8 cellular contexts compared by ENCODE assay signal in the genomic region with DNA sequence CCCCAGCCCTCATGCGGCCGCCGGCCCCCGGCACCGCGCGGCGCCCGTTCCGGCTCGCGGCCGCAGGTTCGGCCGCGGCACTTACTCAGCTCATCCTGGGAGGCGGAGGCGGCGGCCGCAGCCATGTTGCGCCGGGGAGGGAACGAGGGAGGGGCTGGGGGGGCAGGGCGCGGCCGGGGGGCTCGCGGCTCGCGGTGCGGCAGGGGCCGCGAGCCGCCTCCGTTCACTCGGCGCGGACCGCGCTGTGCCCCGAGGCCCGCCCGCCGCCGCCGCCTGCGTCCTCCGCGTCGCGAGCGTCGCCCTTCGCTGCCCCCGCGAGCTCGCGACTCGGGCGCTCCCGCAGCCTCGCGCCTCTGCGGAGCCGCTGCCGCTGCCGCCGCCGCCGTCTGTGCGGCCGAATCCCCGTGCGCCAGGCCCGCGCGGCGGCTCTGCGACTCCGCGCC. TPM values are rescaled to one million over a fixed set of nuclear protein-coding genes. Genes with fewer than 3 reads are reported as not detected.
DNase-seq lines count a peak whose midpoint lies in the region; ATAC-seq and TF ChIP-seq lines count a peak whose summit lies in the region.

No MANE protein-coding gene starts in this region.

- no peak overlapping the region for H3K27ac ChIP-seq in H9 (ENCODE audit: insufficient read length, low read depth, low read length)
- H3K27ac ChIP-seq in gastroesophageal sphincter: peak overlapping the region; percentile 89 to 100 (median 95)
- H3K27ac ChIP-seq in gastrocnemius medialis: peak overlapping the region; percentile 95 to 99 (median 98)

- H3K79me2 ChIP-seq in H9 (ENCODE audit: insufficient read depth, low read length): peaks cover 33% of the 10 kb centered on the region; the same call in 1 of the 2 replicates

- H3K56ac ChIP-seq in H9 (ENCODE audit: insufficient read length, low read depth, low read length): no peak overlapping the region

- in situ Hi-C loops in gastrocnemius medialis (cut with MboI; ENCODE audit: low sequenced_read_pairs in 4 of 4): no loop called here

- WGBS in H9 (ENCODE audit: extremely low coverage, insufficient read length, low lambda C conversion rate): no CpG with 5 or more reads among the region's 81 CpGs
- WGBS in gastroesophageal sphincter (ENCODE audit: low coverage in 1 of 2), 2 donors: 0% methylated on average over 1 of the region's 81 CpGs; no CpG with 5 or more reads in 1 of the 2 donors

- H2BK20ac ChIP-seq in H9 (ENCODE audit: low read depth, low read length, poor library complexity, severe bottlenecking): no peak overlapping the region

- H3K79me1 ChIP-seq in H9 (ENCODE audit: insufficient read depth, low read depth, low read length, poor library complexity, severe bottlenecking): no peaks in the 10 kb centered on the region

- no peak overlapping the region for H2BK120ac ChIP-seq in H9 (ENCODE audit: low read depth, low read length, poor library complexity, severe bottlenecking)

- no peak overlapping the region for H2AFZ ChIP-seq in H9 (ENCODE audit: low read length)

- TF ChIP-seq CTCF in H9 (conservative IDR thresholded peaks at IDR 0.05): no peak
- no peak for TF ChIP-seq CTCF in gastroesophageal sphincter (IDR thresholded peaks at IDR 0.05)
- TF ChIP-seq CTCF in gastrocnemius medialis (IDR thresholded peaks at IDR 0.05 in 4 of 5, conservative IDR thresholded peaks at IDR 0.05 in 1 of 5): no peak

- H3K36me3 ChIP-seq in gastroesophageal sphincter (no peaks in the 10 kb centered on the region), gastrocnemius medialis (no peaks in the 10 kb centered on the region)

- H3K4me1 Mint-ChIP-seq in H9: peaks cover 19 to 23% of the 10 kb centered on the region in 2 experiments
- peaks cover 38% of the 10 kb centered on the region for H3K4me1 Mint-ChIP-seq in activated T-cell treated with anti-CD3 and anti-CD28 coated beads, Interleukin-2, amount 50 U/mL, for 4 hours (ENCODE audit: low read depth)

- peak in 1 of 2 donors; percentile 44 for TF ChIP-seq POLR2A in gastroesophageal sphincter (IDR thresholded peaks at IDR 0.05)
- TF ChIP-seq POLR2A in gastrocnemius medialis (IDR thresholded peaks at IDR 0.05): peak; percentile 76 to 88

- H3K9me3 ChIP-seq in H9 (ENCODE audit: control insufficient read depth, low read depth, low read length) (no peaks in the 10 kb centered on the region), gastroesophageal sphincter (no peaks in the 10 kb centered on the region), gastrocnemius medialis (no peaks in the 10 kb centered on the region)

- H3K14ac ChIP-seq in H9 (ENCODE audit: insufficient read depth, low read length): peak overlapping the region; percentile 88; the same call in 1 of the 2 replicates

- peak; percentile 56 to 57 for ATAC-seq in activated T-cell treated with anti-CD3 and anti-CD28 coated beads, Interleukin-2, amount 50 U/mL, for 4 hours
- ATAC-seq in gastroesophageal sphincter (peak; percentile 62), gastrocnemius medialis (peak; percentile 34 to 47)

- H4K20me1 ChIP-seq in H9 (ENCODE audit: control insufficient read depth, insufficient read depth, insufficient read length): no peaks in the 10 kb centered on the region

- no peak overlapping the region for H3T11ph ChIP-seq in H9 (ENCODE audit: low read length)

- no peaks in the 10 kb centered on the region for H3K27me3 ChIP-seq in H9 (ENCODE audit: insufficient read depth, low read length)
- no peaks in the 10 kb centered on the region for H3K27me3 ChIP-seq in gastroesophageal sphincter
- no peaks in the 10 kb centered on the region for H3K27me3 ChIP-seq in gastrocnemius medialis

- no peak overlapping the region for H2AK5ac ChIP-seq in H9 (ENCODE audit: insufficient read length, low read length)

- intact Hi-C loops in gastrocnemius medialis (cut with DNase I; ENCODE audit: low total_unique reads): loop anchor here (2.0 to 10.0 kb wide), 6 partner anchors 115 to 1791 kb away; a partner anchor contains a TSS

- no peaks in the 10 kb centered on the region for H3K27me3 Mint-ChIP-seq in H9 (ENCODE audit: low read depth)
- no peaks in the 10 kb centered on the region for H3K27me3 Mint-ChIP-seq in activated T-cell treated with anti-CD3 and anti-CD28 coated beads, Interleukin-2, amount 50 U/mL, for 4 hours (ENCODE audit: low read depth)

- no peak overlapping the region for H3K27ac Mint-ChIP-seq in H9

- no peak overlapping the region for H2BK12ac ChIP-seq in H9 (ENCODE audit: insufficient read length, low read depth, low read length)

- H3K4me3 ChIP-seq in gastroesophageal sphincter: peak overlapping the region; percentile 75 to 95
- peak overlapping the region in 2 of 4 donors; percentile 88 to 94 for H3K4me3 ChIP-seq in gastrocnemius medialis

- no peak overlapping the region for H3K18ac ChIP-seq in H9 (ENCODE audit: insufficient read length, low read depth, low read length)

- peak overlapping the region; percentile 99 for H3K4me2 ChIP-seq in H9 (ENCODE audit: insufficient read depth, insufficient read length, low read length)

- no peak overlapping the region for H2BK5ac ChIP-seq in H9 (ENCODE audit: insufficient read length, low read length)

- no peak overlapping the region for H2BK15ac ChIP-seq in H9 (ENCODE audit: low read depth, low read length)

- no peak overlapping the region for H3K9ac ChIP-seq in H9 (ENCODE audit: extremely low read depth, insufficient read length, low read length)

- H3K23ac ChIP-seq in H9 (ENCODE audit: insufficient read length, low read depth, low read length): no peak overlapping the region

- H4K8ac ChIP-seq in H9 (replicated peaks; ENCODE audit: insufficient read length, low read depth, low read length): no peak overlapping the region

- peak overlapping the region in 1 of 2 experiments; percentile 83; a peak in 2 of 5 replicates for H3K4me3 Mint-ChIP-seq in H9
- peak overlapping the region; percentile 29 for H3K4me3 Mint-ChIP-seq in activated T-cell treated with anti-CD3 and anti-CD28 coated beads, Interleukin-2, amount 50 U/mL, for 4 hours

- no peak overlapping the region for H4K5ac ChIP-seq in H9 (ENCODE audit: insufficient read length, low read depth, low read length)

- H3K23me2 ChIP-seq in H9 (ENCODE audit: insufficient read length, low read depth, low read length, poor library complexity, severe bottlenecking): peaks cover 12% of the 10 kb centered on the region

- no peak for TF ChIP-seq EP300 in gastroesophageal sphincter (IDR thresholded peaks at IDR 0.05)

- H3K36me3 Mint-ChIP-seq in H9 (ENCODE audit: insufficient read depth in 1 of 3, low read depth in 3 of 3): peaks cover 0 to 4% (median 0%) of the 10 kb centered on the region in 3 experiments; a peak in 2 of 7 replicates
- peaks cover 13% of the 10 kb centered on the region for H3K36me3 Mint-ChIP-seq in activated T-cell treated with anti-CD3 and anti-CD28 coated beads, Interleukin-2, amount 50 U/mL, for 4 hours (ENCODE audit: insufficient read depth)

- peaks cover 3% of the 10 kb centered on the region; the same call in 1 of the 2 replicates for H3K4me1 ChIP-seq in H9 (ENCODE audit: insufficient read depth, low read length)
- peaks cover 0 to 47% (median 8%) of the 10 kb centered on the region in 3 donors for H3K4me1 ChIP-seq in gastroesophageal sphincter
- peaks cover 42% of the 10 kb centered on the region in 2 donors for H3K4me1 ChIP-seq in gastrocnemius medialis

- H3K9me3 Mint-ChIP-seq in H9: no peaks in the 10 kb centered on the region
- no peaks in the 10 kb centered on the region for H3K9me3 Mint-ChIP-seq in activated T-cell treated with anti-CD3 and anti-CD28 coated beads, Interleukin-2, amount 50 U/mL, for 4 hours

- no peak overlapping the region for H3K4ac ChIP-seq in H9 (ENCODE audit: low read depth, low read length)

- DNase-seq in NCI-H510A (lab: John Stamatoyannopoulos, UW): peak; percentile 39
- DNase-seq in NCI-H510A treated with DMSO at 0.1 percent for 48 hours (lab: John Stamatoyannopoulos, UW): no peak
- no peak for DNase-seq in H9
- peak; percentile 31 for DNase-seq in NCI-H1048 (lab: John Stamatoyannopoulos, UW)
- peak; percentile 52 for DNase-seq in activated T-cell treated with anti-CD3 and anti-CD28 coated beads, Interleukin-2, amount 50 U/mL, for 4 hours
- peak in 1 of 2 donors; percentile 20 for DNase-seq in gastrocnemius medialis
- DNase-seq in T1000 (lab: John Stamatoyannopoulos, UW): no peak

- H4K91ac ChIP-seq in H9 (ENCODE audit: insufficient read length, low read depth, low read length): no peak overlapping the region

RNA-seq across cellular contexts. Expression of a gene that starts 0.7 kb away (rescaled TPM):
- total RNA-seq in H9 (2021) (106 and 108 TPM in 2 replicates), gastroesophageal sphincter (100 to 1,000 TPM in 1 of 4 donors, 10 to 100 TPM in 3; 75.5 to 114 (median 94.3) TPM), gastrocnemius medialis (100 to 1,000 TPM; 320 to 509 (median 424) TPM)
- 10 to 100 TPM; 95.1 to 98.4 (median 97.9) TPM for total RNA-seq in activated T-cell treated with anti-CD3 and anti-CD28 coated beads, Interleukin-2, amount 50 U/mL, for 4 hours

RNA-seq across cellular contexts. Expression of a gene that starts 41.5 kb away (rescaled TPM):
- total RNA-seq in H9 (2021) (46.8 and 48.1 TPM in 2 replicates), gastroesophageal sphincter (10 to 100 TPM; 10.8 to 30.5 (median 21.4) TPM), gastrocnemius medialis (under 1 TPM; 0.12 to 0.82 (median 0.21) TPM)
- 1 to 10 TPM; 1.1 to 1.8 (median 1.2) TPM for total RNA-seq in activated T-cell treated with anti-CD3 and anti-CD28 coated beads, Interleukin-2, amount 50 U/mL, for 4 hours

Comparison
In these comparisons a context has a peak if more than half of its experiments do, and no peak if none do; other contexts are left out.
1. DNase-seq: peak in NCI-H510A (single experiment), NCI-H1048 (single experiment) and activated T-cell treated with anti-CD3 and anti-CD28 coated beads, Interleukin-2, amount 50 U/mL, for 4 hours (single experiment); none in NCI-H510A treated with DMSO at 0.1 percent for 48 hours (single experiment), H9 (single experiment) and T1000 (single experiment).
2. RNA of a gene that starts 41.5 kb away (total RNA-seq): 46.8 to 48.1 TPM in H9 and 10.8 to 30.5 TPM in gastroesophageal sphincter; 1.1 to 1.8 TPM in activated T-cell treated with anti-CD3 and anti-CD28 coated beads, Interleukin-2, amount 50 U/mL, for 4 hours and 0.12 to 0.82 TPM in gastrocnemius medialis; every median in the first group is over 4 times any median in the second.
3. Peak in every context shown above with its lines, with median percentiles within 50 percentile points of each other: ATAC-seq.